Comparison of ENCODE assay signal across 29 cellular contexts in genomic region chr12:51777973-51778372, GRCh38.
"Had no signal": no experiment of that assay in that cellular context is flagged by ENCODE, and none has a peak within 500 bp of the region (broad histone marks: within the 10 kb centered on the region; RNA-seq: fewer than 3 reads in every experiment).

No MANE protein-coding gene starts in this region.

- H3K27me3 ChIP-seq: ascending aorta, breast epithelium, cardiac muscle cell, colonic mucosa had no signal

- H3K4me3 ChIP-seq: ascending aorta, breast epithelium, cardiac muscle cell, colonic mucosa had no signal

- H3K36me3 ChIP-seq: ascending aorta, breast epithelium, cardiac muscle cell, colonic mucosa had no signal

- FAIRE-seq: frontal cortex had no signal

- H3K9me3 ChIP-seq: ascending aorta, breast epithelium, colonic mucosa had no signal

- ATAC-seq: activated naive CD4-positive, alpha-beta T cell treated with anti-CD3 and anti-CD28 coated beads, Interleukin-2, amount 50 U/mL, for 72 hours; activated T-cell treated with anti-CD3 and anti-CD28 coated beads, Interleukin-2, amount 50 U/mL, for 72 hours; esophagus mucosa; T-helper 17 cell; WTC11 had no signal

- H3K27ac ChIP-seq: ascending aorta, breast epithelium, cardiac muscle cell, colonic mucosa had no signal

- DNase-seq: activated CD4-positive, alpha-beta memory T cell treated with anti-CD3 and anti-CD28 coated beads, Interleukin-2, amount 10 ng/mL, durations not matched to agents 7 days and 5 days; activated CD4-positive, alpha-beta T cell treated with anti-CD3 and anti-CD28 coated beads for 1 hour; activated CD4-positive, alpha-beta T cell treated with anti-CD3 and anti-CD28 coated beads for 4 hours; activated CD4-positive, alpha-beta T cell treated with anti-CD3 and anti-CD28 coated beads, Interleukin-2, amount 10 ng/mL, durations not matched to agents 7 days and 5 days; activated CD4-positive, alpha-beta T cell treated with anti-CD3 and anti-CD28 coated beads, Interleukin-2, amount 50 U/mL, for 4 hours; activated CD8-positive, alpha-beta memory T cell treated with anti-CD3 and anti-CD28 coated beads, Interleukin-2, amount 50 U/mL, for 48 hours; activated gamma-delta T cell; activated naive CD4-positive, alpha-beta T cell; activated naive CD4-positive, alpha-beta T cell treated with anti-CD3 and anti-CD28 coated beads, Interleukin-2, amount 10 ng/mL, durations not matched to agents 7 days and 5 days; activated naive CD8-positive, alpha-beta T cell treated with anti-CD3 and anti-CD28 coated beads, Interleukin-2, amount 10 ng/mL, durations not matched to agents 7 days and 5 days; activated T-cell treated with anti-CD3 and anti-CD28 coated beads for 4 hours; activated T-cell treated with anti-CD3 and anti-CD28 coated beads, Interleukin-2, amount 50 U/mL, for 24 hours; activated T-cell treated with anti-CD3 and anti-CD28 coated beads, Interleukin-2, amount 50 U/mL, for 72 hours; central memory CD4-positive, alpha-beta T cell; cerebellar nuclear complex; colonic mucosa; effector CD8-positive, alpha-beta T cell; foreskin fibroblast; head of caudate nucleus; T-helper 1 cell; T-helper 17 cell; T1000 had no signal

- H3K4me1 ChIP-seq: ascending aorta, breast epithelium, colonic mucosa had no signal
